Comparison of ENCODE assay signal across 15 cellular contexts in the genomic region with DNA sequence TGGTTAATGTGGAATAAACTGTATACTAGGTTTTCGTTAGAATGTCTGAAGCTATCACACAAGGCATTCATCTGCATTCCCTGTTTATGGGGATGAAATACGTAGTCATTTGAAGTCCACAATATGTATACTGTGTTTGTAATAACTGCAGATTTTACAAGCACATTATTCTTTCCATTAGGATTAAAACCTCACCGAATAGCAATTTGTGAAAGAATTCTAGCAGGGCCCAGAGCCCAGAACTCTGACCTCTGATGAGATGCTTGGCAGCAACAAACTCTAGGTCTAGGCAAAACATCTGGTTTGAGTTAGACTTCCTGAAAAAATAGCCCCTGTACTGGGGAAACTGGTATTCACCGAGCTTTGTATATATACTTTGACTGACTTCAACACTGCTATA.
DNase-seq lines count a peak whose midpoint lies in the region; ATAC-seq and TF ChIP-seq lines count a peak whose summit lies in the region.
"Had no signal": no experiment of that assay in that cellular context is flagged by ENCODE, and none has a peak within 500 bp of the region (broad histone marks: within the 10 kb centered on the region; RNA-seq: fewer than 3 reads in every experiment).

No MANE protein-coding gene starts in this region.

- no peak overlapping the region for H3K4me3 ChIP-seq in ascending aorta
- H3K4me3 ChIP-seq in thoracic aorta, result peak overlapping the region; percentile 13
- H3K4me3 ChIP-seq: esophagus muscularis mucosa, HAP-1, SJSA1 had no signal

- peak; percentile 65 to 72 for ATAC-seq in left cardiac atrium
- no peak for ATAC-seq in thoracic aorta (ENCODE audit: insufficient number of reproducible peaks, low FRiP score, low read depth)
- no peak for ATAC-seq in GM19351 (IDR thresholded peaks at IDR 0.05; ENCODE audit: unreplicated experiment)
- ATAC-seq: activated CD8-positive, alpha-beta T cell treated with anti-CD3 and anti-CD28 coated beads, Interleukin-2, amount 10 ng/mL, durations not matched to agents 7 days and 5 days had no signal

- intact Hi-C loops in ascending aorta (cut with DNase I) (no loop called here), left cardiac atrium (cut with DNase I) (no loop called here)

- no peaks in the 10 kb centered on the region for H3K9me3 ChIP-seq in ascending aorta
- H3K9me3 ChIP-seq in thoracic aorta, result no peaks in the 10 kb centered on the region
- H3K9me3 ChIP-seq: esophagus muscularis mucosa, HAP-1, SJSA1 had no signal

- peak; percentile 87 for DNase-seq in GM04503 (ENCODE audit: low read depth)
- no peak for DNase-seq in ascending aorta (ENCODE audit: low spot score in 2 of 2)
- DNase-seq in left cardiac atrium, result no peak
- DNase-seq in thoracic aorta (ENCODE audit: low spot score), result no peak
- no peak for DNase-seq in stimulated activated CD8-positive, alpha-beta memory T cell treated with anti-CD3 and anti-CD28 coated beads, Interleukin-4, amount 100 ng/mL, for 48 hours
- no peak for DNase-seq in mesenteric fat pad (ENCODE audit: low spot score)
- DNase-seq: activated CD8-positive, alpha-beta T cell treated with anti-CD3 and anti-CD28 coated beads, Interleukin-2, amount 10 ng/mL, durations not matched to agents 7 days and 5 days; activated gamma-delta T cell treated with Interleukin-2 at 50 U/mL for 16 hours; immature natural killer cell; midbrain; NCI-H2081 had no signal

- H3K27ac ChIP-seq in ascending aorta (peak overlapping the region; percentile 50 to 53), thoracic aorta (peak overlapping the region; percentile 44 to 76)
- H3K27ac ChIP-seq: esophagus muscularis mucosa, SJSA1 had no signal

- H3K36me3 ChIP-seq in ascending aorta, result no peaks in the 10 kb centered on the region
- H3K36me3 ChIP-seq in thoracic aorta, result no peaks in the 10 kb centered on the region
- H3K36me3 ChIP-seq: esophagus muscularis mucosa, HAP-1, SJSA1 had no signal

- H3K4me1 ChIP-seq in ascending aorta (peaks cover 0 to 10% of the 10 kb centered on the region in 2 donors), thoracic aorta (ENCODE audit: control insufficient read depth in 1 of 2, low read depth in 2 of 2) (peaks cover 17 to 40% of the 10 kb centered on the region in 2 donors)
- H3K4me1 ChIP-seq: SJSA1 had no signal

- no peak for TF ChIP-seq CTCF in ascending aorta (IDR thresholded peaks at IDR 0.05)
- no peak for TF ChIP-seq CTCF in thoracic aorta (IDR thresholded peaks at IDR 0.05)

- H3K27me3 ChIP-seq in ascending aorta (no peaks in the 10 kb centered on the region), thoracic aorta (replicated peaks; ENCODE audit: insufficient read depth) (no peaks in the 10 kb centered on the region)
- H3K27me3 ChIP-seq: esophagus muscularis mucosa, SJSA1 had no signal

Comparison
In these comparisons a context has a peak if more than half of its experiments do, and no peak if none do; other contexts are left out.
1. ATAC-seq: peak in left cardiac atrium (2 of 2); none in thoracic aorta (single experiment) and GM19351 (single experiment).